ENCODE assay signal across 1 cellular context in the genomic region with DNA sequence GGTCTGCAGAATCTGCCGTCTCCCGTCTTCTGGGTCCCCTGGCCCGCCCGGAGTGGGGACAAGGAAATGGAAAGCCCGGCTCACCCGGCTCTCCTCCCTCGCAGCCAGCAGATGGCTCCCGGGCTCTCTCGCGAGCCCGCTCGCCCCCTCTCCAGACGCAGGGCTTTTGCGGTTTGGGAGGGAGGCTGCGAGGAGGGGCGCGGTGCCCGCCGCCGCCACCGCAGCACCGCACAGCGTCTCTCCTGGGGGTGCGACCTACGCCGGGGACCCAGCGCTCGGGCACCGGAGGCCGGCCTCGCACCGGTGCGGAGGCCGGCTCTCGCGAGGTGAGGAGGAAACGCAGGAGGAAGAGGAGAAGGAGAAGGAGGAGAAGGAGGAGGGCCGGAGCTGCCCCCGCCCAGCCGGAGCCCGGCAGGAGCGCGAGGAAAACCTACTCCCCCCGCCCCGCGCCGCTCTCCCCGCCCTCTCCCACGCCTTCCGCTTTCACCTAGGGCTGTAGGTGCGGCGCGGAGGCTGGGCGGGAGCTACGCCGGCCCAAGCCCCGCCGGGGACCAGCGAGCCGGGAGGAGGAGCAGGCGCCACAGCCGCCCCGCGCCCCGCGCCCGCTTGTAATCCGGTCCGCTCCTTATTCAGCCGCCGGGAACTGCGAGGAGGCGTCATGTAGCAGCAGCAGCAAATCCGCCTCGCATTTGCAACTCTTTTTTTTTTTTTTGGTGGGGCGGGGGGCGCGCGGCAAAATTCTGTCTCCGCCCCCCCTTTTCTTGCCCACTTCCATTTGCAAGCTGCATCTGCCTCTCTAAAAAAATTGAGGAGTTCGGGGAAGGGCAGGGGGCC.
TF ChIP-seq lines count a peak whose summit lies in the region.

Gene CARMIL1 (plus strand): TSS at position 461 of the 834 bp plus-strand sequence. CDS start 422 bp downstream, outside the sequence.

TF ChIP-seq in K562, 482 proteins besides CTCF, POLR2A, EP300 and RAD21 (continued from another document and continues in another):
- TF ChIP-seq, protein P1, sequence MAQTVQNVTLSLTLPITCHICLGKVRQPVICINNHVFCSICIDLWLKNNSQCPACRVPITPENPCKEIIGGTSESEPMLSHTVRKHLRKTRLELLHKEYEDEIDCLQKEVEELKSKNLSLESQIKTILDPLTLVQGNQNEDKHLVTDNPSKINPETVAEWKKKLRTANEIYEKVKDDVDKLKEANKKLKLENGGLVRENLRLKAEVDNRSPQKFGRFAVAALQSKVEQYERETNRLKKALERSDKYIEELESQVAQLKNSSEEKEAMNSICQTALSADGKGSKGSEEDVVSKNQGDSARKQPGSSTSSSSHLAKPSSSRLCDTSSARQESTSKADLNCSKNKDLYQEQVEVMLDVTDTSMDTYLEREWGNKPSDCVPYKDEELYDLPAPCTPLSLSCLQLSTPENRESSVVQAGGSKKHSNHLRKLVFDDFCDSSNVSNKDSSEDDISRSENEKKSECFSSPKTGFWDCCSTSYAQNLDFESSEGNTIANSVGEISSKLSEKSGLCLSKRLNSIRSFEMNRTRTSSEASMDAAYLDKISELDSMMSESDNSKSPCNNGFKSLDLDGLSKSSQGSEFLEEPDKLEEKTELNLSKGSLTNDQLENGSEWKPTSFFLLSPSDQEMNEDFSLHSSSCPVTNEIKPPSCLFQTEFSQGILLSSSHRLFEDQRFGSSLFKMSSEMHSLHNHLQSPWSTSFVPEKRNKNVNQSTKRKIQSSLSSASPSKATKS (CRISPR knock-in tag; IDR thresholded peaks at IDR 0.05): no peak
- TF ChIP-seq ZNF740 (CRISPR knock-in tag; IDR thresholded peaks at IDR 0.05): no peak
- TF ChIP-seq ZNF740 (tag; IDR thresholded peaks at IDR 0.05): no peak
- TF ChIP-seq NBN (IDR thresholded peaks at IDR 0.05; ENCODE audit: low read depth): no peak
- no peak for TF ChIP-seq ZEB2 (IDR thresholded peaks at IDR 0.05)
- no peak for TF ChIP-seq MCM3 (IDR thresholded peaks at IDR 0.05)
- no peak for TF ChIP-seq CBFA2T2 (conservative IDR thresholded peaks at IDR 0.05)
- TF ChIP-seq FOXM1 (IDR thresholded peaks at IDR 0.05; ENCODE audit: low read depth): no peak
- TF ChIP-seq FOXM1 (CRISPR knock-in tag; IDR thresholded peaks at IDR 0.05; ENCODE audit: low read depth): no peak
- no peak for TF ChIP-seq ZNF707 (CRISPR knock-in tag; conservative IDR thresholded peaks at IDR 0.05)
- TF ChIP-seq, protein P2, sequence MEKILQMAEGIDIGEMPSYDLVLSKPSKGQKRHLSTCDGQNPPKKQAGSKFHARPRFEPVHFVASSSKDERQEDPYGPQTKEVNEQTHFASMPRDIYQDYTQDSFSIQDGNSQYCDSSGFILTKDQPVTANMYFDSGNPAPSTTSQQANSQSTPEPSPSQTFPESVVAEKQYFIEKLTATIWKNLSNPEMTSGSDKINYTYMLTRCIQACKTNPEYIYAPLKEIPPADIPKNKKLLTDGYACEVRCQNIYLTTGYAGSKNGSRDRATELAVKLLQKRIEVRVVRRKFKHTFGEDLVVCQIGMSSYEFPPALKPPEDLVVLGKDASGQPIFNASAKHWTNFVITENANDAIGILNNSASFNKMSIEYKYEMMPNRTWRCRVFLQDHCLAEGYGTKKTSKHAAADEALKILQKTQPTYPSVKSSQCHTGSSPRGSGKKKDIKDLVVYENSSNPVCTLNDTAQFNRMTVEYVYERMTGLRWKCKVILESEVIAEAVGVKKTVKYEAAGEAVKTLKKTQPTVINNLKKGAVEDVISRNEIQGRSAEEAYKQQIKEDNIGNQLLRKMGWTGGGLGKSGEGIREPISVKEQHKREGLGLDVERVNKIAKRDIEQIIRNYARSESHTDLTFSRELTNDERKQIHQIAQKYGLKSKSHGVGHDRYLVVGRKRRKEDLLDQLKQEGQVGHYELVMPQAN (IDR thresholded peaks at IDR 0.05; ENCODE audit: borderline replicate concordance): no peak
- no peak for TF ChIP-seq ELK1 (CRISPR knock-in tag; IDR thresholded peaks at IDR 0.05)
- no peak for TF ChIP-seq WHSC1 (IDR thresholded peaks at IDR 0.05; ENCODE audit: low read length)
- no peak for TF ChIP-seq BDP1 (IDR thresholded peaks at IDR 0.05; ENCODE audit: insufficient read depth, insufficient read length)
- no peak for TF ChIP-seq MEIS2 (IDR thresholded peaks at IDR 0.05; ENCODE audit: partially characterized antibody)
- TF ChIP-seq CC2D1A (IDR thresholded peaks at IDR 0.05): 0 out of 2 replicates have a peak, but pooled peaks have one; percentile 11
- no peak for TF ChIP-seq ELK3 (CRISPR knock-in tag; IDR thresholded peaks at IDR 0.05)
- TF ChIP-seq ZBTB5 (IDR thresholded peaks at IDR 0.05): no peak
- no peak for TF ChIP-seq RAD51 (IDR thresholded peaks at IDR 0.05; ENCODE audit: borderline replicate concordance, low read depth)
- TF ChIP-seq MEF2D (tag; conservative IDR thresholded peaks at IDR 0.05; ENCODE audit: low read depth): no peak
- TF ChIP-seq CHD4 (IDR thresholded peaks at IDR 0.05; ENCODE audit: insufficient read depth, insufficient replicate concordance, low read depth, low read length, poor library complexity, severe bottlenecking): no peak
- no peak for TF ChIP-seq FOXJ2 (tag; IDR thresholded peaks at IDR 0.05)
- TF ChIP-seq, protein P3, sequence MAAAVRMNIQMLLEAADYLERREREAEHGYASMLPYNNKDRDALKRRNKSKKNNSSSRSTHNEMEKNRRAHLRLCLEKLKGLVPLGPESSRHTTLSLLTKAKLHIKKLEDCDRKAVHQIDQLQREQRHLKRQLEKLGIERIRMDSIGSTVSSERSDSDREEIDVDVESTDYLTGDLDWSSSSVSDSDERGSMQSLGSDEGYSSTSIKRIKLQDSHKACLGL (CRISPR knock-in tag; IDR thresholded peaks at IDR 0.05; ENCODE audit: borderline replicate concordance, poor library complexity, severe bottlenecking): no peak
- TF ChIP-seq EP400 (IDR thresholded peaks at IDR 0.05): no peak
- TF ChIP-seq ZC3H8 (IDR thresholded peaks at IDR 0.05): no peak
- TF ChIP-seq TAF7 (tag; IDR thresholded peaks at IDR 0.05): no peak
- no peak for TF ChIP-seq ZBED1 (IDR thresholded peaks at IDR 0.05)
- TF ChIP-seq EZH2 (IDR thresholded peaks at IDR 0.05; ENCODE audit: borderline replicate concordance, low read depth, low read length): no peak
- TF ChIP-seq L3MBTL2 (IDR thresholded peaks at IDR 0.05): peak; percentile 81
- no peak for TF ChIP-seq ZNF589 (CRISPR knock-in tag; IDR thresholded peaks at IDR 0.05; ENCODE audit: low read depth)
- 0 out of 2 replicates have a peak, but pooled peaks have one; percentile 28 for TF ChIP-seq TOE1 (IDR thresholded peaks at IDR 0.05; ENCODE audit: borderline replicate concordance)
- TF ChIP-seq TOE1 (CRISPR knock-in tag; IDR thresholded peaks at IDR 0.05; ENCODE audit: borderline replicate concordance, low read depth): no peak
- TF ChIP-seq, protein P4, sequence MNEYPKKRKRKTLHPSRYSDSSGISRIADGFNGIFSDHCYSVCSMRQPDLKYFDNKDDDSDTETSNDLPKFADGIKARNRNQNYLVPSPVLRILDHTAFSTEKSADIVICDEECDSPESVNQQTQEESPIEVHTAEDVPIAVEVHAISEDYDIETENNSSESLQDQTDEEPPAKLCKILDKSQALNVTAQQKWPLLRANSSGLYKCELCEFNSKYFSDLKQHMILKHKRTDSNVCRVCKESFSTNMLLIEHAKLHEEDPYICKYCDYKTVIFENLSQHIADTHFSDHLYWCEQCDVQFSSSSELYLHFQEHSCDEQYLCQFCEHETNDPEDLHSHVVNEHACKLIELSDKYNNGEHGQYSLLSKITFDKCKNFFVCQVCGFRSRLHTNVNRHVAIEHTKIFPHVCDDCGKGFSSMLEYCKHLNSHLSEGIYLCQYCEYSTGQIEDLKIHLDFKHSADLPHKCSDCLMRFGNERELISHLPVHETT (CRISPR knock-in tag; conservative IDR thresholded peaks at IDR 0.05 in 1 of 2, IDR thresholded peaks at IDR 0.05 in 1 of 2): no peak
- no peak for TF ChIP-seq TGIF2 (CRISPR knock-in tag; IDR thresholded peaks at IDR 0.05)
- TF ChIP-seq KHSRP (IDR thresholded peaks at IDR 0.05): no peak
- TF ChIP-seq POLR3G (IDR thresholded peaks at IDR 0.05; ENCODE audit: extremely low read depth, insufficient read length, insufficient replicate concordance): no peak
- TF ChIP-seq PHB (CRISPR knock-in tag; IDR thresholded peaks at IDR 0.05): no peak
- peak; percentile 92; the same call in 1 of the 2 replicates for TF ChIP-seq ESRRA (IDR thresholded peaks at IDR 0.05; ENCODE audit: borderline replicate concordance, low read depth)
- TF ChIP-seq E2F5 (CRISPR knock-in tag; IDR thresholded peaks at IDR 0.05): no peak
- TF ChIP-seq ZNF436 (CRISPR knock-in tag; IDR thresholded peaks at IDR 0.05): no peak
- TF ChIP-seq NRF1 (conservative IDR thresholded peaks at IDR 0.05 in 1 of 2, IDR thresholded peaks at IDR 0.05 in 1 of 2): peak; percentile 56 to 63
- TF ChIP-seq CBX1 (IDR thresholded peaks at IDR 0.05; ENCODE audit: low read depth): no peak; the same call in 1 of the 2 replicates
- TF ChIP-seq SMAD1 (IDR thresholded peaks at IDR 0.05; ENCODE audit: low read depth, low read length, partially characterized antibody): no peak
- TF ChIP-seq CCAR2 (IDR thresholded peaks at IDR 0.05; ENCODE audit: low read depth, low read length): no peak
- TF ChIP-seq ASH1L (IDR thresholded peaks at IDR 0.05; ENCODE audit: borderline replicate concordance, low read depth, partially characterized antibody): no peak
- no peak for TF ChIP-seq SRSF7 (optimal IDR thresholded peaks at IDR 0.05; ENCODE audit: low read depth, low read length)
- TF ChIP-seq PATZ1 (CRISPR knock-in tag; IDR thresholded peaks at IDR 0.05; ENCODE audit: borderline replicate concordance): no peak
- no peak for TF ChIP-seq RUNX1 (IDR thresholded peaks at IDR 0.05; ENCODE audit: low read depth)
- no peak for TF ChIP-seq ZNF717 (CRISPR knock-in tag; IDR thresholded peaks at IDR 0.05)
- no peak for TF ChIP-seq PML (IDR thresholded peaks at IDR 0.05; ENCODE audit: low read length)
- no peak for TF ChIP-seq SRSF1 (IDR thresholded peaks at IDR 0.05; ENCODE audit: low read depth, low read length)
